Comparison of ENCODE assay signal across 10 cellular contexts in genomic region chr12:27220057-27220987, GRCh38. TPM values are rescaled to one million over a fixed set of nuclear protein-coding genes. Genes with fewer than 3 reads are reported as not detected.
DNase-seq lines count a peak whose midpoint lies in the region; ATAC-seq and TF ChIP-seq lines count a peak whose summit lies in the region.
"Had no signal": no experiment of that assay in that cellular context is flagged by ENCODE, and none has a peak within 500 bp of the region (broad histone marks: within the 10 kb centered on the region; RNA-seq: fewer than 3 reads in every experiment).

No MANE protein-coding gene starts in this region.

- no peaks in the 10 kb centered on the region for H4K20me1 ChIP-seq in SK-N-SH (ENCODE audit: insufficient read depth)
- H4K20me1 ChIP-seq: BLaER1 treated with 17β-estradiol and CSF1 and Interleukin-3, amounts not matched to agents 10 nM and 100 nM had no signal

- WGBS in SK-N-SH (ENCODE audit: low lambda C conversion rate), result 52% methylated on average over 4 of the region's 4 CpGs

- peak overlapping the region; percentile 48; the same call in 1 of the 2 replicates for H2AFZ ChIP-seq in SK-N-SH (ENCODE audit: low read depth)

- H3K9me3 ChIP-seq in SK-N-SH, result no peaks in the 10 kb centered on the region
- H3K9me3 ChIP-seq: BLaER1 treated with 17β-estradiol and CSF1 and Interleukin-3, amounts not matched to agents 10 nM and 100 nM had no signal

- TF ChIP-seq RAD21 in SK-N-SH (IDR thresholded peaks at IDR 0.05; ENCODE audit: low read length), result no peak

- peak overlapping the region; percentile 68 for H3K27ac Mint-ChIP-seq in activated naive CD4-positive, alpha-beta T cell treated with anti-CD3 and anti-CD28 coated beads for 36 hours

- CTCF ChIA-PET in activated naive CD4-positive, alpha-beta T cell treated with anti-CD3 and anti-CD28 coated beads for 36 hours (lab: Charles Lee), result interaction anchor here (1.5 kb wide), 1 partner anchor 86 kb away, joined by 4 read pairs; no protein-coding TSS in a partner anchor
- CTCF ChIA-PET in SK-N-SH (lab: Yijun Ruan, JAX), result interaction anchor here (1.0 kb wide), 1 partner anchor 17 kb away, joined by 3 read pairs; no protein-coding TSS in a partner anchor

- POLR2A ChIA-PET in SK-N-SH (lab: Yijun Ruan, JAX), result no interaction called here

- ATAC-seq in HG02943 (IDR thresholded peaks at IDR 0.05; ENCODE audit: low read depth, unreplicated experiment), result peak; percentile 62
- peak; percentile 82 for ATAC-seq in stimulated activated naive CD8-positive, alpha-beta T cell treated with anti-CD3 and anti-CD28 coated beads, Interleukin-15, Interleukin-2, amounts not matched to agents 100 U/mL and 50 U/mL, for 24 hours

- H3K27me3 ChIP-seq in SK-N-SH (ENCODE audit: insufficient read depth), result no peaks in the 10 kb centered on the region
- H3K27me3 ChIP-seq: BLaER1 treated with 17β-estradiol and CSF1 and Interleukin-3, amounts not matched to agents 10 nM and 100 nM had no signal

- 0 out of 2 replicates have a peak overlapping the region, but pooled peaks have one; percentile 11 for H3K4me2 ChIP-seq in SK-N-SH

- no peaks in the 10 kb centered on the region for H3F3A ChIP-seq in SK-N-SH (replicated peaks; ENCODE audit: insufficient read depth)

- no peak overlapping the region for H3K9ac ChIP-seq in SK-N-SH
- H3K9ac ChIP-seq: BLaER1 treated with 17β-estradiol and CSF1 and Interleukin-3, amounts not matched to agents 10 nM and 100 nM had no signal

- H3K27ac ChIP-seq in SK-N-SH (ENCODE audit: low read depth in 2 of 2, low read length in 1 of 2), result peak overlapping the region in 1 of 2 experiments; percentile 11; a peak in 1 of 4 replicates

- H3K36me3 Mint-ChIP-seq in activated naive CD4-positive, alpha-beta T cell treated with anti-CD3 and anti-CD28 coated beads for 36 hours (ENCODE audit: low read depth), result no peaks in the 10 kb centered on the region

- no peaks in the 10 kb centered on the region for H3K79me2 ChIP-seq in SK-N-SH (ENCODE audit: insufficient read depth)

- no peaks in the 10 kb centered on the region for H3K36me3 ChIP-seq in SK-N-SH (replicated peaks in 1 of 2; ENCODE audit: control insufficient read depth in 1 of 2, insufficient read depth in 2 of 2, low read length in 1 of 2)
- H3K36me3 ChIP-seq: BLaER1 treated with 17β-estradiol and CSF1 and Interleukin-3, amounts not matched to agents 10 nM and 100 nM had no signal

- H3K9me3 Mint-ChIP-seq in activated naive CD4-positive, alpha-beta T cell treated with anti-CD3 and anti-CD28 coated beads for 36 hours, result no peaks in the 10 kb centered on the region

- peaks cover 17% of the 10 kb centered on the region for H3K4me1 Mint-ChIP-seq in activated naive CD4-positive, alpha-beta T cell treated with anti-CD3 and anti-CD28 coated beads for 36 hours (ENCODE audit: low read depth)

- TF ChIP-seq EP300 in SK-N-SH (IDR thresholded peaks at IDR 0.05; ENCODE audit: borderline replicate concordance in 1 of 2, low read depth in 1 of 2, low read length in 1 of 2), result 0 out of 4 replicates have a peak, but pooled peaks of 1 of the 2 experiments have one; percentile 1

- peak; percentile 21 for DNase-seq in activated naive CD4-positive, alpha-beta T cell treated with anti-CD3 and anti-CD28 coated beads for 36 hours
- no peak for DNase-seq in activated naive CD4-positive, alpha-beta T cell treated with anti-CD3 and anti-CD28 coated beads, Interleukin-2, amount 50 U/mL, for 16 hours
- DNase-seq in SK-N-SH, result no peak
- no peak for DNase-seq in stimulated activated naive CD8-positive, alpha-beta T cell treated with anti-CD3 and anti-CD28 coated beads, Interleukin-15, Interleukin-2, amounts not matched to agents 100 U/mL and 50 U/mL, for 24 hours
- no peak for DNase-seq in NCI-H524 (lab: John Stamatoyannopoulos, UW)
- DNase-seq in DMS79 (lab: John Stamatoyannopoulos, UW), result no peak
- no peak for DNase-seq in cortex of kidney (lab: John Stamatoyannopoulos, UW)
- DNase-seq: KBM-7 had no signal

- no peak overlapping the region for H3K4me3 Mint-ChIP-seq in activated naive CD4-positive, alpha-beta T cell treated with anti-CD3 and anti-CD28 coated beads for 36 hours

- H3K4me3 ChIP-seq in SK-N-SH (ENCODE audit: low read depth in 2 of 2, low read length in 1 of 2), result no peak overlapping the region
- H3K4me3 ChIP-seq: BLaER1 treated with 17β-estradiol and CSF1 and Interleukin-3, amounts not matched to agents 10 nM and 100 nM had no signal

- no peaks in the 10 kb centered on the region for H3K9me2 ChIP-seq in SK-N-SH

- H3K27me3 Mint-ChIP-seq in activated naive CD4-positive, alpha-beta T cell treated with anti-CD3 and anti-CD28 coated beads for 36 hours (ENCODE audit: low read depth), result no peaks in the 10 kb centered on the region

- TF ChIP-seq CTCF in SK-N-SH (IDR thresholded peaks at IDR 0.05), result no peak

- no peaks in the 10 kb centered on the region for H3K4me1 ChIP-seq in SK-N-SH (ENCODE audit: control insufficient read depth in 1 of 2, insufficient read depth in 2 of 2, low read depth in 1 of 2, low read length in 1 of 2)

- intact Hi-C loops in activated naive CD4-positive, alpha-beta T cell treated with anti-CD3 and anti-CD28 coated beads for 36 hours (cut with micrococcal nuclease), result loop anchor here (1.0 to 5.0 kb wide), 3 partner anchors 12 to 43 kb away; no protein-coding TSS in a partner anchor

TF ChIP-seq in SK-N-SH, 30 proteins besides CTCF, POLR2A, EP300 and RAD21:
- TF ChIP-seq FOSL2 (IDR thresholded peaks at IDR 0.05; ENCODE audit: borderline replicate concordance, low read depth) (peak; percentile 27; the same call in 1 of the 2 replicates), PBX3 (IDR thresholded peaks at IDR 0.05) (0 out of 2 replicates have a peak, but pooled peaks have one; percentile 0), RCOR1 (IDR thresholded peaks at IDR 0.05; ENCODE audit: low read length) (no peak)

RNA-seq across cellular contexts. Expression of gene STK38L, which starts 23.8 kb away (rescaled TPM):
- 10 to 100 TPM; 21.3 to 21.4 TPM for total RNA-seq in activated naive CD4-positive, alpha-beta T cell treated with anti-CD3 and anti-CD28 coated beads for 36 hours
- polyA plus RNA-seq in SK-N-SH (2012; rRNA removed), result 4.7 and 5.7 TPM in 2 replicates
- 6.7 and 9.2 TPM in 2 replicates for polyA plus RNA-seq in SK-N-SH (2012; cell fraction: cytosol; rRNA removed)
- 4.0 and 9.3 TPM in 2 replicates for polyA plus RNA-seq in SK-N-SH (2012; cell fraction: nucleus; rRNA removed)
